21 cellular contexts compared by ENCODE assay signal in genomic region chr3:28134792-28135375, GRCh38.
"Had no signal": no experiment of that assay in that cellular context is flagged by ENCODE, and none has a peak within 500 bp of the region (broad histone marks: within the 10 kb centered on the region; RNA-seq: fewer than 3 reads in every experiment).

No MANE protein-coding gene starts in this region.

- H3K4me1 ChIP-seq: foreskin keratinocyte, suprapubic skin had no signal

- H3K36me3 ChIP-seq: lower lobe of right lung, suprapubic skin had no signal

- ATAC-seq: activated CD8-positive, alpha-beta T cell treated with anti-CD3 and anti-CD28 coated beads for 36 hours; activated T-helper 17 cell treated with anti-CD3 and anti-CD28 coated beads, Interleukin-2, amount 50 U/mL, for 72 hours; foreskin keratinocyte; left cardiac atrium; lower lobe of right lung; right cardiac atrium; stimulated activated naive CD8-positive, alpha-beta T cell treated with anti-CD3 and anti-CD28 coated beads, Interleukin-15, amount 100 ng/mL, for 72 hours had no signal

- H3K9me3 ChIP-seq: lower lobe of right lung, suprapubic skin had no signal

- H3K4me3 ChIP-seq: lower lobe of right lung, skin epidermis, suprapubic skin had no signal

- H3K27ac ChIP-seq: epithelial cell of prostate, foreskin keratinocyte, lower lobe of right lung, skin epidermis, suprapubic skin had no signal

- H3K27me3 ChIP-seq: suprapubic skin had no signal

- DNase-seq: activated CD4-positive, alpha-beta T cell treated with anti-CD3 and anti-CD28 coated beads, Interleukin-2, amount 10 ng/mL, durations not matched to agents 24 days and 14 days; activated CD8-positive, alpha-beta T cell treated with anti-CD3 and anti-CD28 coated beads for 36 hours; activated naive CD4-positive, alpha-beta T cell; activated naive CD8-positive, alpha-beta T cell treated with anti-CD3 and anti-CD28 coated beads, Interleukin-2, amount 10 ng/mL, durations not matched to agents 7 days and 5 days; activated T-cell treated with anti-CD3 and anti-CD28 coated beads, Interleukin-2, amount 50 U/mL, for 1 hour; amygdala; caudate nucleus; endodermal cell; foreskin keratinocyte; hippocampal formation; left cardiac atrium; lower lobe of right lung; right cardiac atrium; stimulated activated CD4-positive, alpha-beta T cell treated with anti-CD3 and anti-CD28 coated beads, Interleukin-15, amount 100 ng/mL, for 24 hours; stimulated activated CD4-positive, alpha-beta T cell treated with anti-CD3 and anti-CD28 coated beads, Interleukin-2, amount 100 ng/mL, for 48 hours; stimulated activated naive CD8-positive, alpha-beta T cell treated with anti-CD3 and anti-CD28 coated beads, Interleukin-15, amount 100 ng/mL, for 72 hours; T-helper 9 cell had no signal
